In the genomic region with DNA sequence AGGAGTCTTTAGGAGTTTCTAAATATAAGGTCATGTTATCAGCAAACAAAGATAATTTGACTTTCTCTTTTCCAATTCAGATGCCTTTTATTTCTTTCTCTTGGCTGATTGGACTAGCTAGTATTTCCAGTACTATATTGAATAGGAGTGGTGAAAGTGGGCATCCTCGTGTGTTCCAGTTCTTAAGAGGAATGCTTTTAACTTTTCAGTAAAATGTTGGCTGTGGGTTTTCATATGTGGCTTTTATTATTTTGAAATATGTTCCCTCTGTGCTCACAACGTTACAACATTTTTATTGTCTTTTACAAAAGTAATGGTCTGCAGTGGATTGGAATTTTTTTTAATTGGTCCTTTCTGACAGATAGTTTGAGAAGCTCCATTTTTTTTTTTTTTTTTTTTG, we compare ENCODE assay signal across 30 cellular contexts.
"Had no signal": no experiment of that assay in that cellular context is flagged by ENCODE, and none has a peak within 500 bp of the region (broad histone marks: within the 10 kb centered on the region; RNA-seq: fewer than 3 reads in every experiment).

No MANE protein-coding gene starts in this region.

- ATAC-seq: activated naive CD4-positive, alpha-beta T cell treated with anti-CD3 and anti-CD28 coated beads, Interleukin-2, amount 50 U/mL, for 72 hours; activated T-cell treated with anti-CD3 and anti-CD28 coated beads, Interleukin-2, amount 50 U/mL, for 72 hours; body of pancreas; effector memory CD8-positive, alpha-beta T cell; foreskin keratinocyte; gastrocnemius medialis; heart left ventricle had no signal

- H3K27ac ChIP-seq: body of pancreas, esophagus muscularis mucosa, foreskin keratinocyte, gastrocnemius medialis, heart left ventricle had no signal

- H3K27me3 ChIP-seq: body of pancreas, esophagus muscularis mucosa, foreskin keratinocyte, gastrocnemius medialis, heart left ventricle had no signal

- DNase-seq: activated CD4-positive, alpha-beta memory T cell treated with anti-CD3 and anti-CD28 coated beads, Interleukin-2, amount 10 ng/mL, durations not matched to agents 7 days and 5 days; activated CD4-positive, alpha-beta T cell treated with anti-CD3 and anti-CD28 coated beads for 4 hours; activated CD4-positive, alpha-beta T cell treated with anti-CD3 and anti-CD28 coated beads, Interleukin-2, amount 10 ng/mL, durations not matched to agents 7 days and 5 days; activated CD4-positive, alpha-beta T cell treated with anti-CD3 and anti-CD28 coated beads, Interleukin-2, amount 50 U/mL, for 4 hours; activated CD4-positive, CD25-positive, alpha-beta regulatory T cell; activated CD4-positive, CD25-positive, alpha-beta regulatory T cell treated with anti-CD3 and anti-CD28 coated beads, Interleukin-2, amount 50 U/mL, for 72 hours; activated CD8-positive, alpha-beta memory T cell treated with anti-CD3 and anti-CD28 coated beads, Interleukin-2, amount 50 U/mL, for 48 hours; activated gamma-delta T cell; activated naive CD4-positive, alpha-beta T cell; activated naive CD4-positive, alpha-beta T cell treated with anti-CD3 and anti-CD28 coated beads, Interleukin-2, amount 10 ng/mL, durations not matched to agents 7 days and 5 days; activated naive CD8-positive, alpha-beta T cell treated with anti-CD3 and anti-CD28 coated beads, Interleukin-2, amount 10 ng/mL, durations not matched to agents 7 days and 5 days; activated T-cell treated with anti-CD3 and anti-CD28 coated beads for 4 hours; activated T-cell treated with anti-CD3 and anti-CD28 coated beads, Interleukin-2, amount 50 U/mL, for 24 hours; activated T-cell treated with anti-CD3 and anti-CD28 coated beads, Interleukin-2, amount 50 U/mL, for 72 hours; amniotic stem cell; aorta; body of pancreas; caudate nucleus; cortex of kidney; dermis blood vessel endothelial cell; effector CD4-positive, alpha-beta T cell; effector memory CD8-positive, alpha-beta T cell; erythroblast; foreskin keratinocyte; gastrocnemius medialis; glutamatergic neuron; heart left ventricle; T-helper 2 cell had no signal

- H3K4me3 ChIP-seq: body of pancreas, esophagus muscularis mucosa, gastrocnemius medialis, heart left ventricle had no signal

- H3K4me1 ChIP-seq: foreskin keratinocyte, gastrocnemius medialis had no signal

- H3K9me3 ChIP-seq: body of pancreas, esophagus muscularis mucosa, gastrocnemius medialis had no signal

- H3K36me3 ChIP-seq: esophagus muscularis mucosa, gastrocnemius medialis, heart left ventricle had no signal
